Comparison of ENCODE assay signal across 11 cellular contexts in the genomic region with DNA sequence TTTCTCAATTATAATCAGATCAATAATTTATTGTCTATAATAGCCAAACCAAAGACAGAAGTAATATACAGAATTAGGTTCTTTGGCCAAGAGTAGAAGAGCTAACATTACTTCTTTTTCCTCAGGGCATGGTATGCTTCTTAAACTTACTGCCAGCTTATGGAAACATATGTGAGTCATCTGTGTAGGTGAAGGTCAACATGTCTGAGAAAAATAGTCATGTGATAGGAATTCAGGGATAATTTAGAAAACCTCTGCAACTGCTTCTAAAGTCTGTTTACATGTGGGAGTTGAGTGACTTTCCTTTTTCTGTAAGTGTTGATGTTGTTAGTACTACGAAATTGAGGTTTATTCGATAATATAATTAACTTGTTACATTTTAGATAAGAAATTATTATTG. TPM values are rescaled to one million over a fixed set of nuclear protein-coding genes. Genes with fewer than 3 reads are reported as not detected.
DNase-seq lines count a peak whose midpoint lies in the region; ATAC-seq, FAIRE-seq and TF ChIP-seq lines count a peak whose summit lies in the region.
"Had no signal": no experiment of that assay in that cellular context is flagged by ENCODE, and none has a peak within 500 bp of the region (broad histone marks: within the 10 kb centered on the region; RNA-seq: fewer than 3 reads in every experiment).

No MANE protein-coding gene starts in this region.

- TF ChIP-seq CTCF in BJ (IDR thresholded peaks at IDR 0.05; ENCODE audit: insufficient read depth, low read depth, low read length), result no peak
- TF ChIP-seq CTCF in endothelial cell (IDR thresholded peaks at IDR 0.05; ENCODE audit: unreplicated experiment), result no peak

- POLR2A ChIA-PET in BJ (lab: Charles Lee), result no interaction called here

- peak overlapping the region; percentile 62 for H3K27ac ChIP-seq in mesodermal cell (ENCODE audit: low read depth, low read length, severe bottlenecking)
- H3K27ac ChIP-seq: neutrophil had no signal

- peaks cover 20% of the 10 kb centered on the region for H3K4me1 ChIP-seq in mesodermal cell (ENCODE audit: control insufficient read depth, insufficient read depth, low read length, poor library complexity, severe bottlenecking)

- no peaks in the 10 kb centered on the region for H3K9me3 ChIP-seq in mesodermal cell (ENCODE audit: control insufficient read depth, low read length)
- H3K9me3 ChIP-seq: neutrophil had no signal

- CTCF ChIA-PET in BJ (lab: Yijun Ruan, JAX), result interaction anchor here (0.8 to 1.1 kb wide), 2 partner anchors 10 to 40 kb away, joined by 4 read pairs; partner anchors contain the start of gene PARL

- H3K36me3 Mint-ChIP-seq in endothelial cell (ENCODE audit: low read depth, unreplicated experiment), result peaks cover 28% of the 10 kb centered on the region

- H3K27ac Mint-ChIP-seq in endothelial cell (ENCODE audit: unreplicated experiment), result no peak overlapping the region

- no CpG with 5 or more reads among the region's 2 CpGs for WGBS in mesodermal cell (ENCODE audit: insufficient coverage in 2 of 2), 2 experiments

- H3K4me3 ChIP-seq in BJ (ENCODE audit: low read depth, low read length) (no peak overlapping the region), mesodermal cell (ENCODE audit: extremely low read depth, insufficient read depth, low read length, poor library complexity, severe bottlenecking) (no peak overlapping the region)

- no peak overlapping the region for H3K4me3 Mint-ChIP-seq in endothelial cell (ENCODE audit: unreplicated experiment)

- H3K36me3 ChIP-seq in BJ (ENCODE audit: control insufficient read depth, insufficient read depth, low read length), result peaks cover 7% of the 10 kb centered on the region
- H3K36me3 ChIP-seq in mesodermal cell (ENCODE audit: control insufficient read depth, insufficient read depth, low read length), result peaks cover 79% of the 10 kb centered on the region

- no peaks in the 10 kb centered on the region for H3K27me3 Mint-ChIP-seq in endothelial cell (ENCODE audit: unreplicated experiment)

- H3K9me3 Mint-ChIP-seq in endothelial cell (ENCODE audit: unreplicated experiment), result no peaks in the 10 kb centered on the region

- no peaks in the 10 kb centered on the region for H3K4me1 Mint-ChIP-seq in endothelial cell (ENCODE audit: unreplicated experiment)

- TF ChIP-seq POLR2A in GM12892 (IDR thresholded peaks at IDR 0.05; ENCODE audit: low read depth, low read length), result no peak

- DNase-seq in BJ (ENCODE audit: low read depth) (peak; percentile 44), HTR-8/SVneo (ENCODE audit: insufficient read length, low spot score) (peak; percentile 56), brain pericyte (ENCODE audit: low read depth, low spot score) (peak; percentile 34), endothelial cell (ENCODE audit: low spot score) (no peak), GM12892 (ENCODE audit: insufficient read length) (no peak)
- DNase-seq: DND-41, Right ventricle myocardium superior had no signal

- ATAC-seq in HG02798 (IDR thresholded peaks at IDR 0.05; ENCODE audit: poor library complexity, unreplicated experiment), result no peak
- no peak for ATAC-seq in HG02981 (IDR thresholded peaks at IDR 0.05; ENCODE audit: unreplicated experiment)

- FAIRE-seq in HTR-8/SVneo (lab: Jason Lieb, UNC) (no peak), GM12892 (lab: Jason Lieb, UNC) (no peak)

- H3K27me3 ChIP-seq in BJ (ENCODE audit: control insufficient read depth, insufficient read depth, low read length), result no peaks in the 10 kb centered on the region
- H3K27me3 ChIP-seq: neutrophil had no signal

RNA-seq across cellular contexts. Expression of gene MAP6D1, which starts 19.2 kb away (rescaled TPM):
- polyA plus RNA-seq in BJ (2011; rRNA removed), result 3.9 and 5.0 TPM in 2 replicates
- polyA minus RNA-seq in BJ (2011; rRNA and poly(A)+ RNA removed), result 0.31 and 0.47 TPM in 2 replicates
- polyA plus RNA-seq in mesodermal cell (2013, experiment 1 of 2), result 1.8 TPM
- 1.8 TPM for polyA plus RNA-seq in mesodermal cell (2013, experiment 2 of 2)
- total RNA-seq in endothelial cell (ENCODE audit: unreplicated experiment), result 0.90 TPM
- 1.0 TPM for polyA plus RNA-seq in GM12892 (2012; ENCODE audit: missing spikeins)

RNA-seq across cellular contexts. Expression of gene PARL, which starts 40.1 kb away (rescaled TPM):
- 33.3 and 41.3 TPM in 2 replicates for polyA plus RNA-seq in BJ (2011; rRNA removed)
- 11.7 and 12.8 TPM in 2 replicates for polyA minus RNA-seq in BJ (2011; rRNA and poly(A)+ RNA removed)
- 51.9 TPM for polyA plus RNA-seq in mesodermal cell (2013, experiment 1 of 2)
- 50.3 TPM for polyA plus RNA-seq in mesodermal cell (2013, experiment 2 of 2)
- total RNA-seq in endothelial cell (ENCODE audit: unreplicated experiment), result 62.9 TPM
- 52.9 TPM for polyA plus RNA-seq in GM12892 (2012; ENCODE audit: missing spikeins)

Comparison
In these comparisons a context has a peak if more than half of its experiments do, and no peak if none do; other contexts are left out.
1. DNase-seq: peak in BJ (single experiment), HTR-8/SVneo (single experiment) and brain pericyte (single experiment); none in endothelial cell (single experiment) and GM12892 (single experiment).